In genomic region chr2:101264360-101264939, GRCh38 we compare ENCODE assay signal across 1 cellular context.
TF ChIP-seq lines count a peak whose summit lies in the region.

No MANE protein-coding gene starts in this region.

TF ChIP-seq in WTC11, 78 proteins besides CTCF, POLR2A, EP300 and RAD21 (continued from another document):
- TF ChIP-seq KAT7 (CRISPR knock-in tag; IDR thresholded peaks at IDR 0.05; ENCODE audit: borderline replicate concordance), result no peak
TF ChIP-seq in WTC11: peak in this region for 0.
